13 cellular contexts compared by ENCODE assay signal in the genomic region with DNA sequence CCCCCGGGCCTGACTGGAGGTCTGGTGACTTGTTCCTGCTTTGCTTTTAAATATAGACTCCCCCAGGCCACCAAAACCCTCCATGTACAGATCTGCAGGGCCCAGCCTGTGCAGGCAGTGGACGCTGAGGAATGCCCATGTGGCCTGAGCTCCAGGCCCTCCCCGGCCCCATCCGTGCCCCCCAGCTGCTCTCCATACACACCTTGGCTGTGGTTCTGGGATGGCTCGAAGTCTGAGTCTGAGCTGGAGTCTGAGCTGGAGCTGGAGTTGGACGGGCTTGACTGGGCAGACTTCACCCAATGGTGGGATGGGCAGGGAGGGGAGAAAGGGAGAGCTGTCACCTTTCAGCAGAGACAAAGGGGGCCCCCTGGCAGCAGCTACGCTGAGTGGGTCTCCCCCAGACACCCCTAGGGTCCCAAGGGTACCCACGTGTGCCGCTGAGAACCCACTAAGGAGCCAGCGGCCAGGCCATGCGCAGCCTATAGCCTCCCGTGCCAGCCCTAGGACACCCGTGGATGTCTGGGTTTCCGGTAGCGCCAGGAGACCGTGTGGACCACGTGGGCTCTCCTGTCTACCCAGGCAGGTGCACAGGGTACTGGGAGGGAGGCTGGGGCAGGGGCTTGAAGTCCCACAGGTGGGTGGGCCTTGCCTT.
DNase-seq lines count a peak whose midpoint lies in the region; ATAC-seq, FAIRE-seq and TF ChIP-seq lines count a peak whose summit lies in the region.
"Had no signal": no experiment of that assay in that cellular context is flagged by ENCODE, and none has a peak within 500 bp of the region (broad histone marks: within the 10 kb centered on the region; RNA-seq: fewer than 3 reads in every experiment).

No MANE protein-coding gene starts in this region.

- H3K27me3 ChIP-seq in BE2C (no peaks in the 10 kb centered on the region), K562 (ENCODE audit: control insufficient read depth in 2 of 2, insufficient read depth in 2 of 2, low read length in 2 of 2) (no peaks in the 10 kb centered on the region), hepatocyte (no peaks in the 10 kb centered on the region)
- H3K27me3 ChIP-seq: ovary, testis had no signal

- FAIRE-seq in K562 (lab: Jason Lieb, UNC): no peak

- in situ Hi-C loops in K562 (cut with MboI): no loop called here

- H3K27ac ChIP-seq in K562 (ENCODE audit: extremely low read depth, low read depth, low read length): no peak overlapping the region; the same call in 2 of the 3 replicates
- H3K27ac ChIP-seq in hepatocyte: peak overlapping the region; percentile 89
- H3K27ac ChIP-seq: testis, VCaP had no signal

- H3K9me1 ChIP-seq in K562 (ENCODE audit: control insufficient read depth, insufficient read depth, low read length): no peaks in the 10 kb centered on the region

- DNase-seq in BE2C (peak; percentile 7), K562 (ENCODE audit: extremely low read depth in 1 of 4, low spot score in 3 of 4) (no peak), hepatocyte (ENCODE audit: low spot score) (no peak), omental fat pad (ENCODE audit: low spot score) (no peak), SW 1271 (lab: John Stamatoyannopoulos, UW) (no peak), DMS153 treated with DMSO at 0.1 percent for 48 hours (lab: John Stamatoyannopoulos, UW; ENCODE audit: unreplicated experiment) (no peak)
- DNase-seq: activated gamma-delta T cell, NCI-H187 treated with DMSO at 0.1 percent for 48 hours had no signal

- no peak for TF ChIP-seq RAD21 in K562 (CRISPR knock-in tag; conservative IDR thresholded peaks at IDR 0.05 in 1 of 2, IDR thresholded peaks at IDR 0.05 in 1 of 2)

- H3K4me2 ChIP-seq in K562 (ENCODE audit: insufficient read depth, low read length): no peak overlapping the region
- H3K4me2 ChIP-seq in hepatocyte: peak overlapping the region; percentile 72

- POLR2A ChIA-PET in K562 (lab: Yijun Ruan, JAX): interaction anchor here (0.8 to 1.3 kb wide), 2 partner anchors 19 to 53 kb away, joined by 3 to 5 read pairs; no protein-coding TSS in a partner anchor

- peak overlapping the region in 1 of 2 experiments; percentile 83; a peak in 2 of 4 replicates for H3K9ac ChIP-seq in K562 (ENCODE audit: insufficient read depth in 1 of 2, low read depth in 2 of 2, low read length in 2 of 2)

- ATAC-seq in K562 (no peak), omental fat pad (ENCODE audit: low FRiP score) (peak; percentile 16), GM21526 (IDR thresholded peaks at IDR 0.05; ENCODE audit: low FRiP score, unreplicated experiment) (no peak), GM18873 (IDR thresholded peaks at IDR 0.05; ENCODE audit: low FRiP score, unreplicated experiment) (no peak)

- H3K9me3 ChIP-seq in BE2C (no peaks in the 10 kb centered on the region), K562 (replicated peaks; ENCODE audit: control insufficient read depth, insufficient read depth, low read depth, low read length) (no peaks in the 10 kb centered on the region), hepatocyte (ENCODE audit: low read depth) (no peaks in the 10 kb centered on the region)
- H3K9me3 ChIP-seq: ovary, testis had no signal

- H3K4me3 ChIP-seq in BE2C (ENCODE audit: low read depth, low read length) (no peak overlapping the region), K562 (no peak overlapping the region), hepatocyte (no peak overlapping the region)
- H3K4me3 ChIP-seq: ovary, testis had no signal

- no peaks in the 10 kb centered on the region; the same call in none of the 2 replicates for H4K20me1 ChIP-seq in K562 (replicated peaks; ENCODE audit: control insufficient read depth, insufficient read depth, low read length)
- H4K20me1 ChIP-seq in hepatocyte (ENCODE audit: insufficient read depth, poor library complexity, severe bottlenecking): no peaks in the 10 kb centered on the region

- CTCF ChIA-PET in K562 (lab: Yijun Ruan, JAX; ENCODE audit: low intra/inter-chr PET ratio): interaction anchor here (0.6 to 2.8 kb wide), 4 partner anchors 82 to 712 kb away, joined by 3 to 16 read pairs (median 4); no protein-coding TSS in a partner anchor

- no peak for TF ChIP-seq EP300 in K562 (IDR thresholded peaks at IDR 0.05; ENCODE audit: low read length)

- H3K4me1 ChIP-seq in BE2C (peaks cover 34% of the 10 kb centered on the region), K562 (replicated peaks in 1 of 2; ENCODE audit: control insufficient read depth in 2 of 2, insufficient read depth in 2 of 2, low read length in 2 of 2) (peaks cover 15 to 73% of the 10 kb centered on the region in 2 experiments), hepatocyte (ENCODE audit: insufficient read depth) (peaks cover 40% of the 10 kb centered on the region)

- no TSS peak for BruUV-seq in K562 (replicated peaks; lab: Mats Ljungman, UMichigan)

- intact Hi-C loops in K562 (cut with micrococcal nuclease): loop anchor here (5.0 kb wide), 2 partner anchors 64 to 79 kb away; no protein-coding TSS in a partner anchor

- no peaks in the 10 kb centered on the region for H3K9me2 ChIP-seq in hepatocyte (replicated peaks; ENCODE audit: insufficient read depth)

- no peak overlapping the region for H2AFZ ChIP-seq in K562 (ENCODE audit: low read depth, low read length)
- no peak overlapping the region for H2AFZ ChIP-seq in hepatocyte

- peaks cover 53% of the 10 kb centered on the region for H3K36me3 ChIP-seq in BE2C
- peaks cover 68% of the 10 kb centered on the region; the same call in 1 of the 3 replicates for H3K36me3 ChIP-seq in K562 (ENCODE audit: control insufficient read depth, insufficient read depth, low read length)
- H3K36me3 ChIP-seq in hepatocyte (replicated peaks; ENCODE audit: insufficient read depth, low read depth): no peaks in the 10 kb centered on the region
- H3K36me3 ChIP-seq: ovary had no signal

- H3K79me2 ChIP-seq in K562 (ENCODE audit: control insufficient read depth, insufficient read depth, low read length): peaks cover 6% of the 10 kb centered on the region
- H3K79me2 ChIP-seq in hepatocyte: peaks cover 3% of the 10 kb centered on the region

- no peak for TF ChIP-seq POLR2A in K562 (conservative IDR thresholded peaks at IDR 0.05)

- 88% methylated on average over 8 of the region's 17 CpGs for WGBS in K562 (ENCODE audit: insufficient coverage, low coverage, missing lambda C conversion rate)
- WGBS in hepatocyte (ENCODE audit: low lambda C conversion rate, missing lambda C conversion rate): 83% methylated on average over 15 of the region's 17 CpGs

- TF ChIP-seq CTCF in BE2C (IDR thresholded peaks at IDR 0.05; ENCODE audit: low read depth, low read length) (no peak), K562 (IDR thresholded peaks at IDR 0.05 in 2 of 3, conservative IDR thresholded peaks at IDR 0.05 in 1 of 3; ENCODE audit: insufficient read depth in 2 of 3, low read depth in 1 of 3, low read length in 3 of 3) (no peak), hepatocyte (IDR thresholded peaks at IDR 0.05; ENCODE audit: poor library complexity) (no peak), omental fat pad (IDR thresholded peaks at IDR 0.05) (no peak)

TF ChIP-seq in K562, 482 proteins besides CTCF, POLR2A, EP300 and RAD21 (continues in another document):
- TF ChIP-seq, protein P1, sequence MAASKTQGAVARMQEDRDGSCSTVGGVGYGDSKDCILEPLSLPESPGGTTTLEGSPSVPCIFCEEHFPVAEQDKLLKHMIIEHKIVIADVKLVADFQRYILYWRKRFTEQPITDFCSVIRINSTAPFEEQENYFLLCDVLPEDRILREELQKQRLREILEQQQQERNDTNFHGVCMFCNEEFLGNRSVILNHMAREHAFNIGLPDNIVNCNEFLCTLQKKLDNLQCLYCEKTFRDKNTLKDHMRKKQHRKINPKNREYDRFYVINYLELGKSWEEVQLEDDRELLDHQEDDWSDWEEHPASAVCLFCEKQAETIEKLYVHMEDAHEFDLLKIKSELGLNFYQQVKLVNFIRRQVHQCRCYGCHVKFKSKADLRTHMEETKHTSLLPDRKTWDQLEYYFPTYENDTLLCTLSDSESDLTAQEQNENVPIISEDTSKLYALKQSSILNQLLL (CRISPR knock-in tag; IDR thresholded peaks at IDR 0.05; ENCODE audit: borderline replicate concordance): no peak
- TF ChIP-seq ZNF408 (CRISPR knock-in tag; IDR thresholded peaks at IDR 0.05; ENCODE audit: low read depth) (no peak), TFAM (CRISPR knock-in tag; conservative IDR thresholded peaks at IDR 0.05) (no peak), ZFX (CRISPR knock-in tag; IDR thresholded peaks at IDR 0.05) (0 out of 2 replicates have a peak, but pooled peaks have one; percentile 8), ZNF507 (tag; conservative IDR thresholded peaks at IDR 0.05) (no peak), HNRNPLL (IDR thresholded peaks at IDR 0.05; ENCODE audit: low read depth, low read length, poor library complexity, severe bottlenecking) (no peak)
- TF ChIP-seq, protein P2, sequence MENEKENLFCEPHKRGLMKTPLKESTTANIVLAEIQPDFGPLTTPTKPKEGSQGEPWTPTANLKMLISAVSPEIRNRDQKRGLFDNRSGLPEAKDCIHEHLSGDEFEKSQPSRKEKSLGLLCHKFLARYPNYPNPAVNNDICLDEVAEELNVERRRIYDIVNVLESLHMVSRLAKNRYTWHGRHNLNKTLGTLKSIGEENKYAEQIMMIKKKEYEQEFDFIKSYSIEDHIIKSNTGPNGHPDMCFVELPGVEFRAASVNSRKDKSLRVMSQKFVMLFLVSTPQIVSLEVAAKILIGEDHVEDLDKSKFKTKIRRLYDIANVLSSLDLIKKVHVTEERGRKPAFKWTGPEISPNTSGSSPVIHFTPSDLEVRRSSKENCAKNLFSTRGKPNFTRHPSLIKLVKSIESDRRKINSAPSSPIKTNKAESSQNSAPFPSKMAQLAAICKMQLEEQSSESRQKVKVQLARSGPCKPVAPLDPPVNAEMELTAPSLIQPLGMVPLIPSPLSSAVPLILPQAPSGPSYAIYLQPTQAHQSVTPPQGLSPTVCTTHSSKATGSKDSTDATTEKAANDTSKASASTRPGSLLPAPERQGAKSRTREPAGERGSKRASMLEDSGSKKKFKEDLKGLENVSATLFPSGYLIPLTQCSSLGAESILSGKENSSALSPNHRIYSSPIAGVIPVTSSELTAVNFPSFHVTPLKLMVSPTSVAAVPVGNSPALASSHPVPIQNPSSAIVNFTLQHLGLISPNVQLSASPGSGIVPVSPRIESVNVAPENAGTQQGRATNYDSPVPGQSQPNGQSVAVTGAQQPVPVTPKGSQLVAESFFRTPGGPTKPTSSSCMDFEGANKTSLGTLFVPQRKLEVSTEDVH (IDR thresholded peaks at IDR 0.05; ENCODE audit: low read depth, partially characterized antibody): no peak
